ENCODE assay signal across 12 cellular contexts in the genomic region with DNA sequence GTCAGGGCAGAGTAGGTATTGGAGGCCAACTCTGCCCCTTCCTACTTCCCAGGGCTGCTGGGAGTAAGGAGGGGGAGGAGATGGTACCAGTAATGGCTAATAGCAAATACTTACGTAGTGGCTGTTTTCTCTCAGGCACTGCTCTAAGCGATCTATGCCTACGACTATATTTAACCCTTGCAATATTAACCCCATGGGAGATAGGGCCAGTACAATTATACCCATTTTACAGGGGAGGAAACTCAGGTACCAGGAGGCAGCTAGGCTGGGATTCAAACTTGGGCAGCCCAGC. TPM values are rescaled to one million over a fixed set of nuclear protein-coding genes. Genes with fewer than 3 reads are reported as not detected.
DNase-seq lines count a peak whose midpoint lies in the region; ATAC-seq, FAIRE-seq and TF ChIP-seq lines count a peak whose summit lies in the region.
"Had no signal": no experiment of that assay in that cellular context is flagged by ENCODE, and none has a peak within 500 bp of the region (broad histone marks: within the 10 kb centered on the region; RNA-seq: fewer than 3 reads in every experiment).

No MANE protein-coding gene starts in this region.

- no peak for DNase-seq in activated naive CD4-positive, alpha-beta T cell treated with anti-CD3 and anti-CD28 coated beads, Interleukin-2, amount 50 U/mL, for 72 hours (ENCODE audit: low spot score in 2 of 2)
- DNase-seq in activated naive CD4-positive, alpha-beta T cell treated with anti-CD3 and anti-CD28 coated beads, Interleukin-2, amount 50 U/mL, for 16 hours = no peak
- DNase-seq in HCT116 (ENCODE audit: low read depth, low spot score) = no peak
- DNase-seq in GM12878 (ENCODE audit: low read depth, low spot score) = no peak
- DNase-seq in vagina (ENCODE audit: extremely low spot score in 2 of 2) = no peak
- DNase-seq: NCI-H510A had no signal

- no peak for TF ChIP-seq POLR2A in HCT116 (IDR thresholded peaks at IDR 0.05; ENCODE audit: borderline replicate concordance, extremely low read depth, insufficient read depth, insufficient read length)
- TF ChIP-seq POLR2A in GM12878 (IDR thresholded peaks at IDR 0.05; ENCODE audit: low read depth, low read length) = no peak
- TF ChIP-seq POLR2A in vagina (IDR thresholded peaks at IDR 0.05) = no peak

- H3K4me1 ChIP-seq in HCT116 (ENCODE audit: control insufficient read depth in 1 of 2, insufficient read depth in 2 of 2, low read length in 2 of 2) (peaks cover 0 to 11% of the 10 kb centered on the region in 2 experiments; a peak in 1 of 4 replicates), GM12878 (ENCODE audit: control insufficient read depth, insufficient read depth, low read length) (no peaks in the 10 kb centered on the region), vagina (peaks cover 15% of the 10 kb centered on the region)
- H3K4me1 ChIP-seq: BE2C had no signal

- H3K36me3 ChIP-seq in HCT116 (ENCODE audit: control insufficient read depth in 1 of 2, insufficient read depth in 2 of 2, low read length in 2 of 2) = no peaks in the 10 kb centered on the region
- no peaks in the 10 kb centered on the region for H3K36me3 ChIP-seq in GM12878 (ENCODE audit: control insufficient read depth in 2 of 2, insufficient read depth in 2 of 2, low read length in 1 of 2)
- no peaks in the 10 kb centered on the region for H3K36me3 ChIP-seq in vagina
- H3K36me3 ChIP-seq: BE2C, SJCRH30 had no signal

- TF ChIP-seq EP300 in GM12878 (IDR thresholded peaks at IDR 0.05; ENCODE audit: borderline replicate concordance in 1 of 2, control insufficient read depth in 1 of 2, low read depth in 2 of 2, low read length in 2 of 2) = no peak

- H2AFZ ChIP-seq in HCT116 (ENCODE audit: low read depth, low read length, poor library complexity, severe bottlenecking) (no peak overlapping the region), GM12878 (ENCODE audit: control insufficient read depth, low read depth, low read length) (no peak overlapping the region)

- H3K4me2 ChIP-seq in HCT116 (ENCODE audit: low read length) (no peak overlapping the region), GM12878 (ENCODE audit: control insufficient read depth, insufficient read depth) (no peak overlapping the region)

- peak; percentile 15 to 24 for ATAC-seq in activated naive CD4-positive, alpha-beta T cell treated with anti-CD3 and anti-CD28 coated beads, Interleukin-2, amount 50 U/mL, for 72 hours
- ATAC-seq in HCT116 (0 out of 2 replicates have a peak, but pooled peaks have one; percentile 3), GM12878 (peak; percentile 38), SK-N-SH treated with all-trans-retinoic acid at 6 μM for 48 hours (no peak), HG02642 (IDR thresholded peaks at IDR 0.05; ENCODE audit: poor library complexity, unreplicated experiment) (no peak)

- BruUV-seq in HCT116 (replicated peaks; lab: Mats Ljungman, UMichigan) (no TSS peak), GM12878 (replicated peaks; lab: Mats Ljungman, UMichigan) (no TSS peak)

- H3K27ac ChIP-seq in HCT116 (ENCODE audit: low read depth, low read length) (no peak overlapping the region), GM12878 (ENCODE audit: control insufficient read depth, insufficient read depth) (no peak overlapping the region), vagina (peak overlapping the region; percentile 63)

- no peak overlapping the region for H3K9ac ChIP-seq in HCT116 (ENCODE audit: low read length)
- no peak overlapping the region for H3K9ac ChIP-seq in GM12878 (ENCODE audit: control insufficient read depth, insufficient read depth, low read length)

- H3K79me2 ChIP-seq in HCT116 (ENCODE audit: insufficient read depth, low read length) (no peaks in the 10 kb centered on the region), GM12878 (ENCODE audit: control insufficient read depth, insufficient read depth, low read length) (no peaks in the 10 kb centered on the region)

- TF ChIP-seq RAD21 in HCT116 (IDR thresholded peaks at IDR 0.05; ENCODE audit: low read depth) (no peak), GM12878 (IDR thresholded peaks at IDR 0.05; ENCODE audit: insufficient read depth, low read depth, low read length) (no peak)

- no peaks in the 10 kb centered on the region for H3K9me3 Mint-ChIP-seq in activated naive CD4-positive, alpha-beta T cell treated with anti-CD3 and anti-CD28 coated beads, Interleukin-2, amount 50 U/mL, for 72 hours
- H3K9me3 Mint-ChIP-seq: CD4-positive, alpha-beta memory T cell; H9 had no signal

- RAD21 ChIA-PET in HCT116 (lab: Charles Lee; ENCODE audit: low non-redundant PET in 1 of 2, low total read pairs in 2 of 2, uncharacterized antibody in 2 of 2, unreplicated experiment in 2 of 2) = interaction anchor here (0.6 to 1.4 kb wide), 4 partner anchors 38 to 672 kb away, joined by 3 to 6 read pairs (median 4); no protein-coding TSS in a partner anchor
- RAD21 ChIA-PET in GM12878 (lab: Charles Lee; ENCODE audit: unreplicated experiment) = interaction anchor here (0.7 to 2.4 kb wide), 17 partner anchors 9 to 431 kb away, joined by 3 to 9 read pairs (median 3); partner anchors contain the start of gene SOCS1

- SMC1A ChIA-PET in GM12878 (lab: Charles Lee; ENCODE audit: uncharacterized antibody, unreplicated experiment) = interaction anchor here (0.7 to 2.6 kb wide), 10 partner anchors 9 to 440 kb away, joined by 3 to 21 read pairs (median 3); no protein-coding TSS in a partner anchor

- no peak overlapping the region for H3K27ac Mint-ChIP-seq in activated naive CD4-positive, alpha-beta T cell treated with anti-CD3 and anti-CD28 coated beads, Interleukin-2, amount 50 U/mL, for 72 hours

- no peaks in the 10 kb centered on the region for H3K9me3 ChIP-seq in HCT116 (ENCODE audit: control insufficient read depth in 1 of 2, insufficient read depth in 1 of 2, low read depth in 1 of 2, low read length in 2 of 2)
- no peaks in the 10 kb centered on the region for H3K9me3 ChIP-seq in GM12878 (replicated peaks; ENCODE audit: control insufficient read depth, insufficient read depth, low read length)
- H3K9me3 ChIP-seq in vagina = no peaks in the 10 kb centered on the region
- H3K9me3 ChIP-seq: BE2C, SJCRH30 had no signal

- TF ChIP-seq CTCF in HCT116 (IDR thresholded peaks at IDR 0.05 in 2 of 3, conservative IDR thresholded peaks at IDR 0.05 in 1 of 3; ENCODE audit: borderline replicate concordance in 1 of 3, insufficient read depth in 1 of 3, low read depth in 2 of 3, low read length in 2 of 3) (no peak), GM12878 (IDR thresholded peaks at IDR 0.05 in 2 of 3, conservative IDR thresholded peaks at IDR 0.05 in 1 of 3; ENCODE audit: control insufficient read depth in 2 of 3, extremely low read depth in 1 of 3, insufficient read depth in 1 of 3, low read depth in 3 of 3, low read length in 3 of 3) (no peak), vagina (IDR thresholded peaks at IDR 0.05) (no peak)

- WGBS in GM12878 (ENCODE audit: insufficient coverage, insufficient replicate concordance, low lambda C conversion rate, missing lambda C conversion rate) = 0% methylated on average over 3 of the region's 3 CpGs

- H3K4me3 ChIP-seq in HCT116 (replicated peaks in 1 of 2; ENCODE audit: low read depth in 1 of 2, low read length in 2 of 2) (no peak overlapping the region), GM12878 (no peak overlapping the region), vagina (no peak overlapping the region)

- H3K36me3 Mint-ChIP-seq in activated naive CD4-positive, alpha-beta T cell treated with anti-CD3 and anti-CD28 coated beads, Interleukin-2, amount 50 U/mL, for 72 hours = no peaks in the 10 kb centered on the region
- H3K36me3 Mint-ChIP-seq: CD4-positive, alpha-beta memory T cell had no signal

- no peaks in the 10 kb centered on the region for H3K9me2 ChIP-seq in HCT116 (ENCODE audit: insufficient read depth)

- CTCF ChIA-PET in HCT116 (lab: Charles Lee) = interaction anchor here (0.9 to 2.2 kb wide), 17 partner anchors 9 to 672 kb away, joined by 3 to 18 read pairs (median 4); partner anchors contain the start of genes SOCS1 and ZC3H7A
- CTCF ChIA-PET in GM12878 (lab: Yijun Ruan, JAX) = interaction anchor here (0.6 to 5.6 kb wide), 47 partner anchors 9 to 537 kb away, joined by 3 to 76 read pairs (median 4); a partner anchor contains a TSS

- intact Hi-C loops in HCT116 (cut with micrococcal nuclease) = loop anchor here (1.0 to 5.0 kb wide), 3 partner anchors 318 to 671 kb away; no protein-coding TSS in a partner anchor
- intact Hi-C loops in GM12878 (cut with micrococcal nuclease; ENCODE audit: unreplicated experiment) = loop anchor here (5.0 kb wide), 1 partner anchor 424 kb away; no protein-coding TSS in a partner anchor
- intact Hi-C loops in vagina (cut with DNase I) = no loop called here

- FAIRE-seq in GM12878 (lab: Jason Lieb, UNC) = no peak

- H3K27me3 ChIP-seq in HCT116 (ENCODE audit: insufficient read depth, low read length) (no peaks in the 10 kb centered on the region), GM12878 (replicated peaks in 1 of 2; ENCODE audit: control insufficient read depth in 2 of 2, insufficient read depth in 2 of 2, low read length in 1 of 2) (no peaks in the 10 kb centered on the region), vagina (no peaks in the 10 kb centered on the region)
- H3K27me3 ChIP-seq: BE2C, SJCRH30 had no signal

- H4K20me1 ChIP-seq in HCT116 (ENCODE audit: insufficient read depth) = no peaks in the 10 kb centered on the region
- no peaks in the 10 kb centered on the region for H4K20me1 ChIP-seq in GM12878 (ENCODE audit: control insufficient read depth, insufficient read depth)

- in situ Hi-C loops in GM12878 (cut with MboI) = no loop called here

- POLR2A ChIA-PET in HCT116 (lab: Charles Lee) (no interaction called here), GM12878 (lab: Charles Lee) (no interaction called here)

RNA-seq across cellular contexts. Expression of gene RMI2, which starts 50.6 kb away (rescaled TPM):
- total RNA-seq in activated naive CD4-positive, alpha-beta T cell treated with anti-CD3 and anti-CD28 coated beads, Interleukin-2, amount 50 U/mL, for 72 hours = 10 to 100 TPM; 40.4 to 78.1 TPM
- total RNA-seq in HCT116 (2021; ENCODE audit: unreplicated experiment) (19.9 TPM), GM12878 (2014; rRNA removed) (30.3 and 38.6 TPM in 2 replicates), GM12878 (2014; rRNA removed; fragmentation: Illumina TruSeq; extraction: Trizol) (25.4 and 26.6 TPM in 2 replicates), GM12878 (2021) (39.2 and 39.3 TPM in 2 replicates), vagina (0.74 TPM)
- 8.3 and 10.2 TPM in 2 replicates for polyA plus RNA-seq in HCT116 (2012)
- total RNA-seq in GM12878 (2013; cell fraction: nucleolus; rRNA removed) = 50.7 and 51.0 TPM in 2 replicates
- polyA plus RNA-seq in GM12878 (2011; ENCODE audit: low read depth) = 18.7 TPM
- polyA plus RNA-seq in GM12878 (2011; rRNA removed) (34.0 and 51.7 TPM in 2 replicates), GM12878 (2014; fragmentation: Illumina TruSeq; extraction: Trizol) (47.1 and 65.7 TPM in 2 replicates), GM12878 (2014; fragmentation: Nextera tagmentation; extraction: Ambion mirVana) (10 to 100 TPM in 1 of 2 experiments, 1 to 10 TPM in 1; 9.6 to 21.7 TPM), GM12878 (2014; rRNA removed) (28.5 and 34.6 TPM in 2 replicates), GM12878 (2016; fragmentation: Nextera tagmentation; extraction: Ambion mirVana) (10 to 100 TPM; 26.4 to 68.8 TPM)
- 16.0 and 24.0 TPM in 2 replicates for polyA plus RNA-seq in GM12878 (2011; cell fraction: cytosol; rRNA removed)
- polyA plus RNA-seq in GM12878 (2011; cell fraction: nucleus; rRNA removed) = 18.6 and 23.4 TPM in 2 replicates
- 25.6 and 28.3 TPM in 2 replicates for polyA plus RNA-seq in GM12878 (2012)
- 14.5 and 20.4 TPM in 2 replicates for polyA minus RNA-seq in GM12878 (2011; rRNA and poly(A)+ RNA removed)
- polyA minus RNA-seq in GM12878 (2011; cell fraction: cytosol; rRNA and poly(A)+ RNA removed) = 6.9 and 8.0 TPM in 2 replicates
- polyA minus RNA-seq in GM12878 (2011; cell fraction: nucleus; rRNA and poly(A)+ RNA removed) = 5.2 and 6.1 TPM in 2 replicates

Comparison
In these comparisons a context has a peak if more than half of its experiments do, and no peak if none do; other contexts are left out.
1. ATAC-seq: peak in activated naive CD4-positive, alpha-beta T cell treated with anti-CD3 and anti-CD28 coated beads, Interleukin-2, amount 50 U/mL, for 72 hours (2 of 2), HCT116 (single experiment) and GM12878 (single experiment); none in SK-N-SH treated with all-trans-retinoic acid at 6 μM for 48 hours (single experiment) and HG02642 (single experiment).
2. RNA of gene RMI2, which starts 50.6 kb away (total RNA-seq): 40.4 to 78.1 TPM in activated naive CD4-positive, alpha-beta T cell treated with anti-CD3 and anti-CD28 coated beads, Interleukin-2, amount 50 U/mL, for 72 hours, 25.4 to 51.0 TPM in GM12878 and 19.9 TPM in HCT116 (single experiment); 0.74 TPM in vagina (single experiment); every median in the first group is over 10 times any median in the second.